10 cellular contexts compared by ENCODE assay signal in the genomic region with DNA sequence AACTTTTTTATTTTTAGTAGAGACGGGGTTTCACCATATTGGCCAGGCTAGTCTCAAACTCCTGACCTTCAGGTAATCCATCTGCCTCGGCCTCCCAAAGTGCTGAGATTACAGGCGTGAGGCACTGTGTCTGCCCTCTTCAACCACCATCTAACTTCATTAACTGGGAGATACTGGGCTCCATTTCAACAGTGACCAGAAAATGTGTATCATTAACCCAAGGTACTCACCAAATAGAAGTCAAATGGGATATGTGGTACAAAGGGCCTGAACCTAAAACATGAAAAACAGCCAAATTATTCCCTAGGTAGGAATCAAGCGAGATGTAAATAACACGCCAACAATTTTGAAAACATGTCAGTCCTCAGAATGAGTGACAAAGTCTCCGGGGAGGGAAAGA. TPM values are rescaled to one million over a fixed set of nuclear protein-coding genes. Genes with fewer than 3 reads are reported as not detected.
DNase-seq lines count a peak whose midpoint lies in the region; ATAC-seq and TF ChIP-seq lines count a peak whose summit lies in the region.
"Had no signal": no experiment of that assay in that cellular context is flagged by ENCODE, and none has a peak within 500 bp of the region (broad histone marks: within the 10 kb centered on the region; RNA-seq: fewer than 3 reads in every experiment).

No MANE protein-coding gene starts in this region.

- H3K27me3 ChIP-seq in HUES64 (ENCODE audit: insufficient read depth, low read length) (no peaks in the 10 kb centered on the region), ectodermal cell (ENCODE audit: control insufficient read depth, insufficient read depth, low read length, poor library complexity, severe bottlenecking) (no peaks in the 10 kb centered on the region)
- no peaks in the 10 kb centered on the region for H3K27me3 ChIP-seq in naive thymus-derived CD4-positive, alpha-beta T cell (ENCODE audit: control insufficient read depth in 2 of 2, insufficient read depth in 2 of 2, low read length in 2 of 2)

- H3K9ac ChIP-seq in HUES64 (ENCODE audit: low read depth, low read length), result peak overlapping the region; percentile 97

- H3K27me3 Mint-ChIP-seq in naive thymus-derived CD4-positive, alpha-beta T cell, result no peaks in the 10 kb centered on the region

- POLR2A ChIA-PET in AG04449 (lab: Yijun Ruan, JAX), result no interaction called here
- POLR2A ChIA-PET in naive thymus-derived CD4-positive, alpha-beta T cell (lab: Charles Lee), result interaction anchor here (1.9 to 4.5 kb wide), 3 partner anchors 10 to 288 kb away, joined by 5 to 38 read pairs (median 21); a partner anchor contains a TSS

- H3K9me3 ChIP-seq in HUES64 (ENCODE audit: insufficient read depth, low read depth, low read length) (no peaks in the 10 kb centered on the region), ectodermal cell (ENCODE audit: control insufficient read depth, low read length) (no peaks in the 10 kb centered on the region)
- no peaks in the 10 kb centered on the region for H3K9me3 ChIP-seq in naive thymus-derived CD4-positive, alpha-beta T cell (ENCODE audit: control insufficient read depth in 2 of 3, low read length in 3 of 3)

- no peaks in the 10 kb centered on the region for H3K9me3 Mint-ChIP-seq in naive thymus-derived CD4-positive, alpha-beta T cell

- 92% methylated on average over 6 of the region's 6 CpGs for WGBS in HUES64
- 93% methylated on average over 6 of the region's 6 CpGs for WGBS in ectodermal cell, 2 experiments

- peaks cover 6% of the 10 kb centered on the region; the same call in 1 of the 2 replicates for H3K4me1 ChIP-seq in HUES64 (ENCODE audit: insufficient read depth, low read length)
- peaks cover 9% of the 10 kb centered on the region for H3K4me1 ChIP-seq in ectodermal cell (ENCODE audit: control insufficient read depth, insufficient read depth, low read length)
- peaks cover 18 to 19% of the 10 kb centered on the region in 2 donors for H3K4me1 ChIP-seq in naive thymus-derived CD4-positive, alpha-beta T cell (ENCODE audit: control insufficient read depth in 2 of 2, insufficient read depth in 2 of 2, low read length in 2 of 2)

- peak overlapping the region in 1 of 9 donors; percentile 54 for H3K27ac Mint-ChIP-seq in naive thymus-derived CD4-positive, alpha-beta T cell

- H3K27ac ChIP-seq in HUES64 (ENCODE audit: low read depth, low read length) (no peak overlapping the region), ectodermal cell (ENCODE audit: insufficient read depth, low read depth, low read length, poor library complexity, severe bottlenecking) (no peak overlapping the region)
- H3K27ac ChIP-seq in naive thymus-derived CD4-positive, alpha-beta T cell (ENCODE audit: low read depth, low read length), result peak overlapping the region; percentile 93

- H3K36me3 Mint-ChIP-seq in naive thymus-derived CD4-positive, alpha-beta T cell, result peaks cover 13 to 44% (median 25%) of the 10 kb centered on the region in 5 donors

- DNase-seq in AG04449 (ENCODE audit: low read depth, low spot score), result no peak
- no peak for DNase-seq in naive thymus-derived CD4-positive, alpha-beta T cell
- DNase-seq in GM20000 (ENCODE audit: low spot score), result no peak
- no peak for DNase-seq in activated CD4-positive, CD25-positive, alpha-beta regulatory T cell treated with anti-CD3 and anti-CD28 coated beads, Interleukin-2, amount 50 U/mL, for 72 hours
- no peak for DNase-seq in activated naive CD4-positive, alpha-beta T cell treated with anti-CD3 and anti-CD28 coated beads, Interleukin-2, amount 50 U/mL, for 16 hours
- DNase-seq: NCI-H2107 had no signal

- no peak for TF ChIP-seq CTCF in AG04449 (IDR thresholded peaks at IDR 0.05; ENCODE audit: insufficient read depth, low read length, missing control alignments)
- TF ChIP-seq CTCF in GM20000 (IDR thresholded peaks at IDR 0.05; ENCODE audit: extremely low read depth, missing control alignments), result no peak

- peaks cover 11 to 29% (median 17%) of the 10 kb centered on the region in 7 donors for H3K4me1 Mint-ChIP-seq in naive thymus-derived CD4-positive, alpha-beta T cell

- no peak overlapping the region for H3K4me3 Mint-ChIP-seq in naive thymus-derived CD4-positive, alpha-beta T cell

- no peak for ATAC-seq in naive thymus-derived CD4-positive, alpha-beta T cell
- ATAC-seq in HG02973 (IDR thresholded peaks at IDR 0.05; ENCODE audit: unreplicated experiment), result no peak

- intact Hi-C loops in naive thymus-derived CD4-positive, alpha-beta T cell (cut with micrococcal nuclease), result loop anchor here (2.0 to 10.0 kb wide), 12 partner anchors 97 to 958 kb away; a partner anchor contains a TSS

- CTCF ChIA-PET in AG04449 (lab: Yijun Ruan, JAX), result interaction anchor here (0.8 to 2.5 kb wide), 4 partner anchors 8 to 159 kb away, joined by 3 to 8 read pairs (median 6); a partner anchor contains a TSS
- CTCF ChIA-PET in naive thymus-derived CD4-positive, alpha-beta T cell (lab: Charles Lee), result no interaction called here

- H3K36me3 ChIP-seq in HUES64 (ENCODE audit: insufficient read depth, low read length) (peaks cover 54% of the 10 kb centered on the region), ectodermal cell (ENCODE audit: control insufficient read depth, insufficient read depth, low read length) (peaks cover 44% of the 10 kb centered on the region)
- H3K36me3 ChIP-seq in naive thymus-derived CD4-positive, alpha-beta T cell (ENCODE audit: control insufficient read depth in 2 of 3, insufficient read depth in 3 of 3, low read length in 3 of 3), result peaks cover 35 to 45% (median 37%) of the 10 kb centered on the region in 3 experiments

- H3K4me3 ChIP-seq in AG04449 (ENCODE audit: low read depth, low read length) (peak overlapping the region; percentile 89), HUES64 (ENCODE audit: low read length) (peak overlapping the region; percentile 91), ectodermal cell (ENCODE audit: insufficient read depth, low read depth, low read length) (peak overlapping the region; percentile 94)
- H3K4me3 ChIP-seq in naive thymus-derived CD4-positive, alpha-beta T cell (ENCODE audit: low read length), result peak overlapping the region; percentile 72

RNA-seq across cellular contexts. Expression of a gene that starts 1.2 kb away (rescaled TPM):
- polyA plus RNA-seq in HUES64 (2013, experiment 1 of 2), result 379 TPM
- polyA plus RNA-seq in HUES64 (2013, experiment 2 of 2), result 354 TPM
- polyA plus RNA-seq in ectodermal cell (2013, experiment 1 of 4), result 464 TPM
- polyA plus RNA-seq in ectodermal cell (2013, experiment 2 of 4), result 424 TPM
- 375 TPM for polyA plus RNA-seq in ectodermal cell (2013, experiment 3 of 4)
- polyA plus RNA-seq in ectodermal cell (2013, experiment 4 of 4), result 419 TPM
- 100 to 1,000 TPM in 3 of 5 experiments, 10 to 100 TPM in 2; 83.6 to 177 (median 113) TPM for total RNA-seq in naive thymus-derived CD4-positive, alpha-beta T cell
- 100 to 1,000 TPM; 147 to 166 TPM for polyA plus RNA-seq in naive thymus-derived CD4-positive, alpha-beta T cell

RNA-seq across cellular contexts. Expression of a gene that starts 8.9 kb away (rescaled TPM):
- 5.6 TPM for polyA plus RNA-seq in HUES64 (2013, experiment 1 of 2)
- 5.8 TPM for polyA plus RNA-seq in HUES64 (2013, experiment 2 of 2)
- 0.63 TPM for polyA plus RNA-seq in ectodermal cell (2013, experiment 1 of 4)
- polyA plus RNA-seq in ectodermal cell (2013, experiment 2 of 4), result 0.43 TPM
- 0.37 TPM for polyA plus RNA-seq in ectodermal cell (2013, experiment 3 of 4)
- polyA plus RNA-seq in ectodermal cell (2013, experiment 4 of 4), result 0.24 TPM
- not detected for total RNA-seq in naive thymus-derived CD4-positive, alpha-beta T cell
- not detected for polyA plus RNA-seq in naive thymus-derived CD4-positive, alpha-beta T cell

RNA-seq across cellular contexts. Expression of a gene that starts 11.1 kb away (rescaled TPM):
- polyA plus RNA-seq in HUES64 (2013, experiment 1 of 2), result 27.6 TPM
- 30.9 TPM for polyA plus RNA-seq in HUES64 (2013, experiment 2 of 2)
- polyA plus RNA-seq in ectodermal cell (2013, experiment 1 of 4), result 35.0 TPM
- polyA plus RNA-seq in ectodermal cell (2013, experiment 2 of 4), result 39.7 TPM
- 43.8 TPM for polyA plus RNA-seq in ectodermal cell (2013, experiment 3 of 4)
- polyA plus RNA-seq in ectodermal cell (2013, experiment 4 of 4), result 44.1 TPM
- total RNA-seq in naive thymus-derived CD4-positive, alpha-beta T cell, result 10 to 100 TPM; 10.2 to 43.5 (median 29.8) TPM
- polyA plus RNA-seq in naive thymus-derived CD4-positive, alpha-beta T cell, result 10 to 100 TPM; 77.3 to 84.5 TPM

RNA-seq across cellular contexts. Expression of a gene that starts 35.7 kb away (rescaled TPM):
- 86.5 TPM for polyA plus RNA-seq in HUES64 (2013, experiment 1 of 2)
- polyA plus RNA-seq in HUES64 (2013, experiment 2 of 2), result 91.9 TPM
- 141 TPM for polyA plus RNA-seq in ectodermal cell (2013, experiment 1 of 4)
- polyA plus RNA-seq in ectodermal cell (2013, experiment 2 of 4), result 153 TPM
- 117 TPM for polyA plus RNA-seq in ectodermal cell (2013, experiment 3 of 4)
- polyA plus RNA-seq in ectodermal cell (2013, experiment 4 of 4), result 130 TPM
- 100 to 1,000 TPM in 4 of 5 experiments, 10 to 100 TPM in 1; 85.2 to 143 (median 116) TPM for total RNA-seq in naive thymus-derived CD4-positive, alpha-beta T cell
- polyA plus RNA-seq in naive thymus-derived CD4-positive, alpha-beta T cell, result 10 to 100 TPM; 57.4 to 95.7 TPM

RNA-seq across cellular contexts. Expression of a gene that starts 41.4 kb away (rescaled TPM):
- 1.5 TPM for polyA plus RNA-seq in HUES64 (2013, experiment 1 of 2)
- 1.1 TPM for polyA plus RNA-seq in HUES64 (2013, experiment 2 of 2)
- not detected for polyA plus RNA-seq in ectodermal cell (2013, experiment 1 of 4)
- polyA plus RNA-seq in ectodermal cell (2013, experiment 2 of 4), result 0.76 TPM
- polyA plus RNA-seq in ectodermal cell (2013, experiment 3 of 4), result 1.5 TPM
- polyA plus RNA-seq in ectodermal cell (2013, experiment 4 of 4), result not detected
- not detected for total RNA-seq in naive thymus-derived CD4-positive, alpha-beta T cell
- polyA plus RNA-seq in naive thymus-derived CD4-positive, alpha-beta T cell, result not detected
- total RNA-seq: lung microvascular endothelial cell had no signal
